Comparison of ENCODE assay signal across 1 cellular context in genomic region chr9:132372177-132373095, GRCh38.
TF ChIP-seq lines count a peak whose summit lies in the region.

No MANE protein-coding gene starts in this region.

TF ChIP-seq in SK-N-SH, 30 proteins besides CTCF, POLR2A, EP300 and RAD21 (continued from another document):
- TF ChIP-seq FOSL2 (IDR thresholded peaks at IDR 0.05; ENCODE audit: borderline replicate concordance, low read depth), result no peak
- no peak for TF ChIP-seq TCF12 (IDR thresholded peaks at IDR 0.05)
- TF ChIP-seq JUND (IDR thresholded peaks at IDR 0.05), result no peak
- TF ChIP-seq ELF1 (IDR thresholded peaks at IDR 0.05), result no peak
- no peak for TF ChIP-seq ZBTB33 (IDR thresholded peaks at IDR 0.05; ENCODE audit: borderline replicate concordance, low read depth)
- no peak for TF ChIP-seq PBX3 (IDR thresholded peaks at IDR 0.05)
- no peak for TF ChIP-seq IRF3 (IDR thresholded peaks at IDR 0.05; ENCODE audit: low read depth, low read length)
- no peak for TF ChIP-seq SMC3 (IDR thresholded peaks at IDR 0.05; ENCODE audit: low read depth, low read length)
- no peak for TF ChIP-seq RCOR1 (IDR thresholded peaks at IDR 0.05; ENCODE audit: low read length)
